Comparison of ENCODE assay signal across 8 cellular contexts in the genomic region with DNA sequence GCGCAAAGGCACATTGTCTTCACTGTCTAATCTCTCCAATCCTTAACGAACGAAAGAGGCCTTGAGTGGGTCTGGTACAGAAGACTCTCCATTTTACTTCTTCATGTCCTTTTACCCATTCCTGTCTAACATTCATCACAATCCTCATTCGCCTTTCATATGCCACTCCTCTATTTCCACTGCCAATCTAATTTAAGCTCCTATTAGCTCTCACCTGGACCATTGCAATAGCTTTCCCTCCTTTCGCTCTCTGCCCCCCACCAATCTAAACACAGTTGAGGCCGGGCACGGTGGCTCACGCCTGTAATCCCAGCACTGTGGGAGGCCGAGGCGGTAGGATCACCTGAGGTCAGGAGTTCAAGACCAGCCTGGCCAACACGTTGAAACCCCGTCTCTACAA. TPM values are rescaled to one million over a fixed set of nuclear protein-coding genes. Genes with fewer than 3 reads are reported as not detected.
DNase-seq lines count a peak whose midpoint lies in the region; ATAC-seq and TF ChIP-seq lines count a peak whose summit lies in the region.

No MANE protein-coding gene starts in this region.

- WGBS in GM23248 (ENCODE audit: low coverage in 1 of 2, low lambda C conversion rate in 2 of 2, missing lambda C conversion rate in 2 of 2), 2 experiments: 64 to 66% methylated on average over 12 of the region's 12 CpGs
- 65 to 75% methylated on average over 12 of the region's 12 CpGs for WGBS in thyroid gland, 2 donors

- BruUV-seq in PC-3 (replicated peaks; lab: Mats Ljungman, UMichigan): TSS peak; percentile 72

- H3K9me2 ChIP-seq in GM23248 (ENCODE audit: insufficient read depth) (no peaks in the 10 kb centered on the region), PC-3 (replicated peaks; ENCODE audit: low read length) (no peaks in the 10 kb centered on the region)

- H3K27ac ChIP-seq in GM23248 (no peak overlapping the region), PC-3 (ENCODE audit: low read length) (no peak overlapping the region), thyroid gland (no peak overlapping the region)

- peaks cover 39% of the 10 kb centered on the region for H3K79me2 ChIP-seq in GM23248 (ENCODE audit: insufficient read depth)
- peaks cover 40% of the 10 kb centered on the region for H3K79me2 ChIP-seq in PC-3 (ENCODE audit: low read length)

- H3K27me3 ChIP-seq in GM23248 (replicated peaks; ENCODE audit: insufficient read depth): 0 out of 2 replicates have a peak, but pooled peaks cover 9% of the 10 kb centered on the region
- H3K27me3 ChIP-seq in PC-3 (ENCODE audit: low read length): no peaks in the 10 kb centered on the region
- peaks cover 17% of the 10 kb centered on the region for H3K27me3 ChIP-seq in skeletal muscle satellite cell (ENCODE audit: control insufficient read depth, insufficient read depth, low read length)
- H3K27me3 ChIP-seq in thyroid gland: no peaks in the 10 kb centered on the region

- H3F3A ChIP-seq in GM23248 (ENCODE audit: insufficient read depth) (no peaks in the 10 kb centered on the region), PC-3 (ENCODE audit: low read length, unreplicated experiment) (no peaks in the 10 kb centered on the region)

- no peak for TF ChIP-seq POLR2A in thyroid gland (IDR thresholded peaks at IDR 0.05)

- H3K36me3 ChIP-seq in GM23248 (ENCODE audit: low read depth) (no peaks in the 10 kb centered on the region), PC-3 (ENCODE audit: low read depth, low read length) (no peaks in the 10 kb centered on the region), skeletal muscle satellite cell (ENCODE audit: insufficient read depth, low read length) (no peaks in the 10 kb centered on the region), thyroid gland (no peaks in the 10 kb centered on the region)

- peak overlapping the region; percentile 85 for H3K4me2 ChIP-seq in GM23248 (ENCODE audit: unreplicated experiment)
- 0 out of 2 replicates have a peak overlapping the region, but pooled peaks have one; percentile 92 for H3K4me2 ChIP-seq in PC-3 (ENCODE audit: low read length)
- H3K4me2 ChIP-seq in skeletal muscle satellite cell (ENCODE audit: low read length): peak overlapping the region; percentile 96

- H3K9me3 ChIP-seq in GM23248 (ENCODE audit: low read depth): no peaks in the 10 kb centered on the region
- no peaks in the 10 kb centered on the region for H3K9me3 ChIP-seq in PC-3 (ENCODE audit: low read length)
- H3K9me3 ChIP-seq in skeletal muscle satellite cell (replicated peaks; ENCODE audit: low read length): no peaks in the 10 kb centered on the region
- no peaks in the 10 kb centered on the region for H3K9me3 ChIP-seq in thyroid gland

- in situ Hi-C loops in GM23248 (cut with MboI): no loop called here

- DNase-seq in GM23248: no peak
- no peak for DNase-seq in PC-3
- no peak for DNase-seq in fibroblast of pulmonary artery (ENCODE audit: low read depth)
- DNase-seq in NCI-H1694 treated with DMSO at 0.1 percent for 48 hours (lab: John Stamatoyannopoulos, UW): no peak
- no peak for DNase-seq in NCI-H524 treated with DMSO at 0.1 percent for 48 hours (lab: John Stamatoyannopoulos, UW)
- no peak for DNase-seq in thyroid gland

- POLR2A ChIA-PET in PC-3 (lab: Charles Lee; ENCODE audit: unreplicated experiment): no interaction called here

- ATAC-seq in PC-3: no peak
- no peak for ATAC-seq in HG02840 (IDR thresholded peaks at IDR 0.05; ENCODE audit: low FRiP score, unreplicated experiment)

- H3K4me1 ChIP-seq in GM23248 (ENCODE audit: insufficient read depth) (peaks cover 11% of the 10 kb centered on the region; the same call in 1 of the 2 replicates), PC-3 (ENCODE audit: insufficient read depth, low read length) (peaks cover 9% of the 10 kb centered on the region; the same call in 1 of the 2 replicates), skeletal muscle satellite cell (ENCODE audit: control insufficient read depth, insufficient read depth, low read length) (peaks cover 17% of the 10 kb centered on the region), thyroid gland (peaks cover 15 to 27% of the 10 kb centered on the region in 2 donors)

- CTCF ChIA-PET in PC-3 (lab: Charles Lee): no interaction called here

- peak overlapping the region; percentile 100 for H3K4me3 ChIP-seq in GM23248
- H3K4me3 ChIP-seq in PC-3 (ENCODE audit: low read length): no peak overlapping the region
- H3K4me3 ChIP-seq in fibroblast of pulmonary artery (replicated peaks; ENCODE audit: low read depth, low read length): peak overlapping the region; percentile 98
- peak overlapping the region; percentile 47 for H3K4me3 ChIP-seq in skeletal muscle satellite cell (ENCODE audit: low read length)
- H3K4me3 ChIP-seq in thyroid gland (replicated peaks in 1 of 3): no peak overlapping the region

- H2AFZ ChIP-seq in GM23248: peak overlapping the region; percentile 96
- H2AFZ ChIP-seq in PC-3 (ENCODE audit: low read length): no peak overlapping the region

- intact Hi-C loops in PC-3 (cut with micrococcal nuclease): no loop called here
- intact Hi-C loops in thyroid gland (cut with DNase I): loop anchor here (10.0 kb wide), 1 partner anchor 322 kb away; the partner anchor contains the start of gene SLFN5

- H4K20me1 ChIP-seq in GM23248 (ENCODE audit: insufficient read depth) (no peaks in the 10 kb centered on the region), PC-3 (ENCODE audit: low read length) (no peaks in the 10 kb centered on the region)

- TF ChIP-seq CTCF in PC-3 (conservative IDR thresholded peaks at IDR 0.05; ENCODE audit: low read depth, low read length) (no peak), fibroblast of pulmonary artery (IDR thresholded peaks at IDR 0.05; ENCODE audit: low read length, missing control alignments) (no peak), thyroid gland (IDR thresholded peaks at IDR 0.05) (no peak)

- H3K9ac ChIP-seq in GM23248 (peak overlapping the region; percentile 94; the same call in 1 of the 2 replicates), PC-3 (ENCODE audit: low read length) (no peak overlapping the region), skeletal muscle satellite cell (ENCODE audit: low read depth, low read length) (no peak overlapping the region)

RNA-seq across cellular contexts. Expression of gene SLFN14, which starts 6.3 kb away (rescaled TPM):
- not detected in 2 replicates for total RNA-seq in GM23248 (2014; rRNA removed; shearing (Covaris generic))
- not detected in 2 replicates for polyA plus RNA-seq in GM23248 (2016; fragmentation: Nextera tagmentation; extraction: Ambion mirVana)
- total RNA-seq in PC-3 (2014; rRNA removed) (not detected in 2 replicates), thyroid gland (under 1 TPM in 1 of 4 donors, not detected in 3; 0.29 TPM)
- not detected in 2 replicates for total RNA-seq in skeletal muscle satellite cell (2012; rRNA removed)

RNA-seq across cellular contexts. Expression of gene PEX12, which starts 11.4 kb away (rescaled TPM):
- total RNA-seq in GM23248 (2014; rRNA removed; shearing (Covaris generic)): 7.9 and 10.1 TPM in 2 replicates
- 6.3 and 6.7 TPM in 2 replicates for polyA plus RNA-seq in GM23248 (2016; fragmentation: Nextera tagmentation; extraction: Ambion mirVana)
- total RNA-seq in PC-3 (2014; rRNA removed) (2.4 and 3.9 TPM in 2 replicates), thyroid gland (10 to 100 TPM in 2 of 4 donors, 1 to 10 TPM in 2; 6.1 to 12.0 (median 9.8) TPM)
- 7.1 and 9.2 TPM in 2 replicates for total RNA-seq in skeletal muscle satellite cell (2012; rRNA removed)

RNA-seq across cellular contexts. Expression of gene AP2B1, which starts 20.2 kb away (rescaled TPM):
- 67.3 and 72.4 TPM in 2 replicates for total RNA-seq in GM23248 (2014; rRNA removed; shearing (Covaris generic))
- polyA plus RNA-seq in GM23248 (2016; fragmentation: Nextera tagmentation; extraction: Ambion mirVana): 85.9 and 92.6 TPM in 2 replicates
- total RNA-seq in PC-3 (2014; rRNA removed) (70.2 and 84.9 TPM in 2 replicates), thyroid gland (100 to 1,000 TPM; 105 to 162 (median 122) TPM)
- total RNA-seq in skeletal muscle satellite cell (2012; rRNA removed): 74.5 and 75.4 TPM in 2 replicates

RNA-seq across cellular contexts. Expression of gene SLFN12L, which starts 29.5 kb away (rescaled TPM):
- 0.11 TPM in 1 of 2 replicates, not detected in the other for total RNA-seq in GM23248 (2014; rRNA removed; shearing (Covaris generic))
- polyA plus RNA-seq in GM23248 (2016; fragmentation: Nextera tagmentation; extraction: Ambion mirVana): not detected in 2 replicates
- total RNA-seq in PC-3 (2014; rRNA removed) (not detected in 2 replicates), thyroid gland (1 to 10 TPM; 1.2 to 3.5 (median 1.6) TPM)
- 0.25 TPM in 1 of 2 replicates, not detected in the other for total RNA-seq in skeletal muscle satellite cell (2012; rRNA removed)

Comparison
In these comparisons a context has a peak if more than half of its experiments do, and no peak if none do; other contexts are left out.
1. H3K4me3 ChIP-seq: peak in GM23248 (single experiment), fibroblast of pulmonary artery (single experiment) and skeletal muscle satellite cell (single experiment); none in PC-3 (single experiment) and thyroid gland (0 of 3).
2. Peak in every context shown above with its lines, with median percentiles within 50 percentile points of each other: H3K4me2 ChIP-seq.